In the genomic region with DNA sequence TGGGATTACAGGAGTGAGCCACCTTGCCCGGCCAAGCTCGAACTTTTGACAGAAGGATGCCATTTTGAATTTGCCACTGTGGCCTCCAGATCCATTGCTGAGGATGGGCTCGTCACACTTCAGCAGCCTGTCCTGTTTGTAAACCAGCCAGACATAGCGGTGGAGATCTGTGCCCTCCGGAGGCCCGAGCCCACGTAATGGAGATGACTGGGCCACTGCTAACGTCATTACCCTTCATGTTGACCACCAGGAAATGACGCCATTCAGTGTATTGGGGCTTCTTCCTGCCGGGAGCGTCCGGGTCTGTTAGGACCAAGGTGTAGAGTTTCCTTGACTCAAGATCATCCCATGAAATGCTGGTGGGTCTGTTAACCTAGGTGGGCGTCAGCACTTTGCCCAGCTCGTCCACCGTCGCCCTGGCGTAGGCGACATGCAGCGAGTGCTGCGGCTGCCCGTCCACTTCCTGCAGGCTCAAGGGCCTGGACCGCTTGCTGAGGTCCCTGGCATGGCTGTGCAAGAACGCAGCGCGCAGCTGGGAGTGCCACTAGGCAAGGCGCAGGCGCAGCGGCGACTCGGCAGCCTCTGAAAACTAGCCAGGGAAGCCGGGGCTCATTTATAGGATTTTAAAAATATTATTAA, we compare ENCODE assay signal across 11 cellular contexts. TPM values are rescaled to one million over a fixed set of nuclear protein-coding genes. Genes with fewer than 3 reads are reported as not detected.
A peak's percentile ranks its signal among the peaks of the same experiment; 100 is the strongest.
DNase-seq lines count a peak whose midpoint lies in the region; ATAC-seq and TF ChIP-seq lines count a peak whose summit lies in the region.
"Had no signal": no experiment of that assay in that cellular context is flagged by ENCODE, and none has a peak within 500 bp of the region (broad histone marks: within the 10 kb centered on the region; RNA-seq: fewer than 3 reads in every experiment).

No MANE protein-coding gene starts in this region.

- no peak overlapping the region for H4K91ac ChIP-seq in neuronal stem cell (ENCODE audit: low read depth, low read length, poor library complexity)

- CTCF ChIA-PET in PC-3 (lab: Charles Lee) = no interaction called here

- no CpG with 5 or more reads among the region's 31 CpGs for WGBS in neuronal stem cell (ENCODE audit: extremely low coverage in 2 of 2, insufficient read length in 2 of 2, insufficient replicate concordance in 1 of 2), 2 donors

- H3K9me3 ChIP-seq in DND-41 (ENCODE audit: insufficient read depth, low read length, severe bottlenecking) (no peaks in the 10 kb centered on the region), PC-3 (ENCODE audit: low read length) (no peaks in the 10 kb centered on the region), neuronal stem cell (replicated peaks in 1 of 2; ENCODE audit: control insufficient read depth in 2 of 2, insufficient read depth in 1 of 2, low read depth in 1 of 2, low read length in 2 of 2) (no peaks in the 10 kb centered on the region)
- H3K9me3 ChIP-seq: thyroid gland had no signal

- H3K36me3 ChIP-seq in DND-41 (ENCODE audit: insufficient read depth, low read length) = peaks cover 6% of the 10 kb centered on the region; the same call in 1 of the 2 replicates
- no peaks in the 10 kb centered on the region for H3K36me3 ChIP-seq in PC-3 (ENCODE audit: low read depth, low read length)
- no peaks in the 10 kb centered on the region for H3K36me3 ChIP-seq in neuronal stem cell (replicated peaks in 1 of 2; ENCODE audit: control insufficient read depth in 2 of 2, insufficient read depth in 2 of 2, low read length in 2 of 2)
- H3K36me3 ChIP-seq: thyroid gland had no signal

- H2AK5ac ChIP-seq in neuronal stem cell (ENCODE audit: low read depth, low read length) = peak overlapping the region; percentile 8

- peak overlapping the region in 1 of 2 experiments; percentile 17; a peak in 1 of 4 replicates for H3K4me3 ChIP-seq in DND-41 (ENCODE audit: low read depth in 1 of 2, low read length in 2 of 2)
- no peak overlapping the region for H3K4me3 ChIP-seq in PC-3 (ENCODE audit: low read length)
- H3K4me3 ChIP-seq in neuronal stem cell (ENCODE audit: low read length in 2 of 2) = peak overlapping the region in 1 of 2 donors; percentile 36
- H3K4me3 ChIP-seq: hepatocyte, thyroid gland had no signal

- peaks cover 87% of the 10 kb centered on the region for H3K4me1 Mint-ChIP-seq in activated naive CD8-positive, alpha-beta T cell treated with anti-CD3 and anti-CD28 coated beads for 36 hours

- peak overlapping the region; percentile 67 for H3K23ac ChIP-seq in neuronal stem cell (ENCODE audit: low read depth, low read length, poor library complexity)

- H3K27me3 ChIP-seq in DND-41 (ENCODE audit: insufficient read depth, low read length, poor library complexity) = no peaks in the 10 kb centered on the region
- no peaks in the 10 kb centered on the region for H3K27me3 ChIP-seq in PC-3 (ENCODE audit: low read length)
- no peaks in the 10 kb centered on the region for H3K27me3 ChIP-seq in neuronal stem cell (ENCODE audit: control insufficient read depth in 3 of 3, insufficient read depth in 3 of 3, low read depth in 1 of 3, low read length in 3 of 3)
- H3K27me3 ChIP-seq: hepatocyte, thyroid gland had no signal

- H3K4me3 Mint-ChIP-seq in activated naive CD8-positive, alpha-beta T cell treated with anti-CD3 and anti-CD28 coated beads for 36 hours = peak overlapping the region; percentile 45
- H3K4me3 Mint-ChIP-seq: endodermal cell had no signal

- no peak overlapping the region for H3K14ac ChIP-seq in neuronal stem cell (ENCODE audit: low read length)

- peak overlapping the region; percentile 93 for H3K27ac Mint-ChIP-seq in activated naive CD8-positive, alpha-beta T cell treated with anti-CD3 and anti-CD28 coated beads for 36 hours
- H3K27ac Mint-ChIP-seq: endodermal cell had no signal

- no peak overlapping the region for H2BK5ac ChIP-seq in neuronal stem cell (ENCODE audit: low read length)

- ATAC-seq in DND-41 (ENCODE audit: insufficient read depth, low read depth) (no peak), PC-3 (no peak), GM21723 (IDR thresholded peaks at IDR 0.05; ENCODE audit: unreplicated experiment) (no peak), HG02763 (IDR thresholded peaks at IDR 0.05; ENCODE audit: unreplicated experiment) (no peak)

- DNase-seq in DND-41 (no peak), PC-3 (no peak), neuronal stem cell (ENCODE audit: low spot score) (no peak), GM10266 (ENCODE audit: extremely low spot score) (no peak), ureter (ENCODE audit: low spot score) (no peak)
- DNase-seq in activated naive CD8-positive, alpha-beta T cell treated with anti-CD3 and anti-CD28 coated beads for 36 hours = no peak
- DNase-seq: endodermal cell, thyroid gland had no signal

- no peaks in the 10 kb centered on the region for H3K79me1 ChIP-seq in neuronal stem cell (ENCODE audit: low read depth, low read length)

- H3K4me2 ChIP-seq in DND-41 (ENCODE audit: insufficient read depth, low read length) = peak overlapping the region; percentile 58
- H3K4me2 ChIP-seq in PC-3 (ENCODE audit: low read length) = no peak overlapping the region
- no peak overlapping the region for H3K4me2 ChIP-seq in neuronal stem cell (ENCODE audit: insufficient read depth, low read length, poor library complexity, severe bottlenecking)
- H3K4me2 ChIP-seq: hepatocyte had no signal

- H3K27ac ChIP-seq in DND-41 (ENCODE audit: low read length) = peak overlapping the region; percentile 96
- H3K27ac ChIP-seq in PC-3 (ENCODE audit: low read length) = peak overlapping the region; percentile 97
- H3K27ac ChIP-seq in neuronal stem cell (replicated peaks; ENCODE audit: low read length) = no peak overlapping the region
- H3K27ac ChIP-seq: hepatocyte, thyroid gland had no signal

- H4K8ac ChIP-seq in neuronal stem cell (ENCODE audit: low read depth, low read length) = no peak overlapping the region

- H4K20me1 ChIP-seq in DND-41 (ENCODE audit: insufficient read depth, low read length) (no peaks in the 10 kb centered on the region), PC-3 (ENCODE audit: low read length) (no peaks in the 10 kb centered on the region)

- peak overlapping the region; percentile 56 for H3K4ac ChIP-seq in neuronal stem cell (ENCODE audit: low read length)

- H3K9me3 Mint-ChIP-seq in activated naive CD8-positive, alpha-beta T cell treated with anti-CD3 and anti-CD28 coated beads for 36 hours = no peaks in the 10 kb centered on the region
- H3K9me3 Mint-ChIP-seq: endodermal cell had no signal

- BruUV-seq in PC-3 (replicated peaks; lab: Mats Ljungman, UMichigan) = no TSS peak

- peak overlapping the region; percentile 49 for H3K9ac ChIP-seq in DND-41 (ENCODE audit: low read depth, low read length)
- peak overlapping the region; percentile 12; the same call in 1 of the 2 replicates for H3K9ac ChIP-seq in PC-3 (ENCODE audit: low read length)
- no peak overlapping the region for H3K9ac ChIP-seq in neuronal stem cell (ENCODE audit: low read depth, low read length, poor library complexity)

- H3K36me3 Mint-ChIP-seq in activated naive CD8-positive, alpha-beta T cell treated with anti-CD3 and anti-CD28 coated beads for 36 hours = peaks cover 45% of the 10 kb centered on the region

- no peak overlapping the region for H2BK12ac ChIP-seq in neuronal stem cell (ENCODE audit: low read length)

- intact Hi-C loops in PC-3 (cut with micrococcal nuclease) = loop anchor here (5.0 to 10.0 kb wide), 4 partner anchors 147 to 1065 kb away; a partner anchor contains a TSS

- peak overlapping the region; percentile 87 for H2BK15ac ChIP-seq in neuronal stem cell (ENCODE audit: low read length)

- POLR2A ChIA-PET in PC-3 (lab: Charles Lee; ENCODE audit: unreplicated experiment) = no interaction called here

- H3F3A ChIP-seq in PC-3 (ENCODE audit: low read length, unreplicated experiment) = peaks cover 10% of the 10 kb centered on the region

- TF ChIP-seq CTCF in DND-41 (IDR thresholded peaks at IDR 0.05; ENCODE audit: borderline replicate concordance, extremely low read depth, low read length, poor library complexity, severe bottlenecking) (no peak), PC-3 (conservative IDR thresholded peaks at IDR 0.05; ENCODE audit: low read depth, low read length) (no peak), GM10266 (IDR thresholded peaks at IDR 0.05; ENCODE audit: control insufficient read depth, insufficient read depth, low read depth, missing control alignments) (no peak)

- H3K4me1 ChIP-seq in DND-41 (ENCODE audit: insufficient read depth, low read length) (peaks cover 94% of the 10 kb centered on the region), PC-3 (ENCODE audit: insufficient read depth, low read length) (peaks cover 47% of the 10 kb centered on the region), neuronal stem cell (ENCODE audit: control insufficient read depth in 2 of 2, insufficient read depth in 1 of 2, low read depth in 1 of 2, low read length in 2 of 2) (peaks cover 2 to 10% of the 10 kb centered on the region in 2 donors)

- H3K79me2 ChIP-seq in DND-41 (ENCODE audit: insufficient read depth, low read length) (peaks cover 62% of the 10 kb centered on the region), PC-3 (ENCODE audit: low read length) (no peaks in the 10 kb centered on the region)
- H3K79me2 ChIP-seq: hepatocyte had no signal

- H3K18ac ChIP-seq in neuronal stem cell (ENCODE audit: low read length) = peak overlapping the region; percentile 85

- H2AFZ ChIP-seq in DND-41 (ENCODE audit: low read depth, low read length) (no peak overlapping the region), PC-3 (ENCODE audit: low read length) (no peak overlapping the region), neuronal stem cell (ENCODE audit: low read length) (no peak overlapping the region)
- H2AFZ ChIP-seq: hepatocyte had no signal

- peak overlapping the region; percentile 16 for H2BK120ac ChIP-seq in neuronal stem cell (ENCODE audit: low read depth, low read length)

- no peaks in the 10 kb centered on the region for H3K27me3 Mint-ChIP-seq in activated naive CD8-positive, alpha-beta T cell treated with anti-CD3 and anti-CD28 coated beads for 36 hours

- H3K9me2 ChIP-seq in PC-3 (replicated peaks; ENCODE audit: low read length) = no peaks in the 10 kb centered on the region

RNA-seq across cellular contexts. Expression of a gene that starts 40.8 kb away (rescaled TPM):
- total RNA-seq in PC-3 (2014; rRNA removed) (0.11 TPM in 1 of 2 replicates, not detected in the other), ureter (35.1 TPM)
- total RNA-seq in activated naive CD8-positive, alpha-beta T cell treated with anti-CD3 and anti-CD28 coated beads for 36 hours = 100 to 1,000 TPM; 421 to 422 TPM
- polyA plus RNA-seq in neuronal stem cell (2013, experiment 1 of 2) = not detected
- polyA plus RNA-seq in neuronal stem cell (2013, experiment 2 of 2) = not detected
- polyA plus RNA-seq: hepatocyte had no signal

Comparison
In these comparisons a context has a peak if more than half of its experiments do, and no peak if none do; other contexts are left out.
1. RNA of a gene that starts 40.8 kb away (total RNA-seq): 421 to 422 TPM in activated naive CD8-positive, alpha-beta T cell treated with anti-CD3 and anti-CD28 coated beads for 36 hours and 35.1 TPM in ureter (single experiment); 0.11 TPM in PC-3; every median in the first group is over 10 times any median in the second.